22 cellular contexts compared by ENCODE assay signal in genomic region chr7:16491148-16491547, GRCh38. TPM values are rescaled to one million over a fixed set of nuclear protein-coding genes. Genes with fewer than 3 reads are reported as not detected.
DNase-seq lines count a peak whose midpoint lies in the region; ATAC-seq, FAIRE-seq and TF ChIP-seq lines count a peak whose summit lies in the region.
"Had no signal": no experiment of that assay in that cellular context is flagged by ENCODE, and none has a peak within 500 bp of the region (broad histone marks: within the 10 kb centered on the region; RNA-seq: fewer than 3 reads in every experiment).

No MANE protein-coding gene starts in this region.

- BruUV-seq in HepG2 (replicated peaks; lab: Mats Ljungman, UMichigan) = no TSS peak

- H2AFZ ChIP-seq in HepG2 (ENCODE audit: low read length) (no peak overlapping the region), smooth muscle cell (ENCODE audit: low read depth) (peak overlapping the region; percentile 61)
- H2AFZ ChIP-seq: PC-9 had no signal

- peaks cover 43% of the 10 kb centered on the region for H3K4me1 ChIP-seq in HepG2 (ENCODE audit: insufficient read depth, low read length)
- H3K4me1 ChIP-seq in right lobe of liver = no peaks in the 10 kb centered on the region
- H3K4me1 ChIP-seq in smooth muscle cell (ENCODE audit: low read depth) = peaks cover 7% of the 10 kb centered on the region
- H3K4me1 ChIP-seq: BLaER1 had no signal

- no peak overlapping the region for H3K4me3 Mint-ChIP-seq in T-helper 2 cell treated with Interferon-gamma antibody and Interleukin-4, amounts not matched to agents 5 μg/mL and 100 μg/mL, for 36 hours
- H3K4me3 Mint-ChIP-seq: CD8-positive, alpha-beta T cell had no signal

- H3K4me3 ChIP-seq in HepG2 (replicated peaks in 1 of 3; ENCODE audit: insufficient read depth in 1 of 3, low read depth in 2 of 3, low read length in 3 of 3) (no peak overlapping the region), right lobe of liver (no peak overlapping the region), bronchial epithelial cell (ENCODE audit: low read depth, low read length) (no peak overlapping the region), smooth muscle cell (no peak overlapping the region)
- H3K4me3 ChIP-seq: BLaER1, GM12878, PC-9 had no signal

- CTCF ChIA-PET in HepG2 (lab: Yijun Ruan, JAX; ENCODE audit: low intra/inter-chr PET ratio, low total read pairs) = no interaction called here

- TF ChIP-seq EP300 in HepG2 (IDR thresholded peaks at IDR 0.05; ENCODE audit: low read depth in 2 of 2, low read length in 2 of 2) (no peak), HepG2 (CRISPR knock-in tag; IDR thresholded peaks at IDR 0.05; ENCODE audit: borderline replicate concordance) (no peak)

- H3K27me3 ChIP-seq in HepG2 (ENCODE audit: control insufficient read depth in 1 of 2, insufficient read depth in 2 of 2, low read length in 2 of 2) (no peaks in the 10 kb centered on the region), right lobe of liver (no peaks in the 10 kb centered on the region), bronchial epithelial cell (ENCODE audit: control insufficient read depth, insufficient read depth, low read length) (no peaks in the 10 kb centered on the region), smooth muscle cell (ENCODE audit: low read depth) (no peaks in the 10 kb centered on the region)
- H3K27me3 ChIP-seq: BLaER1 had no signal

- TF ChIP-seq POLR2A in HepG2 (IDR thresholded peaks at IDR 0.05; ENCODE audit: insufficient read depth in 1 of 2, low read depth in 2 of 2, low read length in 2 of 2) = no peak
- TF ChIP-seq POLR2A in right lobe of liver (IDR thresholded peaks at IDR 0.05) = no peak

- H3K27ac ChIP-seq in HepG2 (ENCODE audit: extremely low read length, insufficient read depth, low read length) = no peak overlapping the region
- H3K27ac ChIP-seq in right lobe of liver = no peak overlapping the region
- no peak overlapping the region for H3K27ac ChIP-seq in smooth muscle cell (ENCODE audit: low read depth)
- H3K27ac ChIP-seq: BLaER1, PC-9 had no signal

- in situ Hi-C loops in HepG2 (cut with HindIII; ENCODE audit: extremely low pct_ligation_motif_present, low pct_unique_long_range_greater_than_20kb) = no loop called here

- H3K9me3 ChIP-seq in HepG2 (ENCODE audit: low read length) (no peaks in the 10 kb centered on the region), right lobe of liver (no peaks in the 10 kb centered on the region), smooth muscle cell (replicated peaks; ENCODE audit: low read depth) (no peaks in the 10 kb centered on the region)
- H3K9me3 ChIP-seq: BLaER1, SK-N-SH had no signal

- TF ChIP-seq CTCF in HepG2 (CRISPR knock-in tag; IDR thresholded peaks at IDR 0.05) (no peak), right lobe of liver (IDR thresholded peaks at IDR 0.05) (no peak), bronchial epithelial cell (IDR thresholded peaks at IDR 0.05; ENCODE audit: insufficient read depth, low read length, severe bottlenecking) (no peak), smooth muscle cell (IDR thresholded peaks at IDR 0.05; ENCODE audit: borderline replicate concordance, insufficient read depth, poor library complexity, severe bottlenecking) (no peak)

- FAIRE-seq in HepG2 (lab: Jason Lieb, UNC) = no peak
- FAIRE-seq in bronchial epithelial cell (lab: Jason Lieb, UNC) = no peak
- FAIRE-seq: D721Med, GM12878 had no signal

- no peak overlapping the region for H3K9ac ChIP-seq in HepG2 (ENCODE audit: insufficient read depth, low read depth, low read length)
- H3K9ac ChIP-seq in smooth muscle cell (ENCODE audit: low read depth) = no peak overlapping the region
- H3K9ac ChIP-seq: BLaER1, SK-N-SH had no signal

- no peaks in the 10 kb centered on the region for H3K27me3 Mint-ChIP-seq in T-helper 2 cell treated with Interferon-gamma antibody and Interleukin-4, amounts not matched to agents 5 μg/mL and 100 μg/mL, for 36 hours (ENCODE audit: low read depth)

- ATAC-seq in HepG2 (no peak), right lobe of liver (no peak), HG02642 (IDR thresholded peaks at IDR 0.05; ENCODE audit: poor library complexity, unreplicated experiment) (no peak)
- ATAC-seq: CD8-positive, alpha-beta T cell; GM12878 had no signal

- H3K79me2 ChIP-seq in HepG2 (ENCODE audit: insufficient read depth, low read length) = no peaks in the 10 kb centered on the region
- no peaks in the 10 kb centered on the region for H3K79me2 ChIP-seq in smooth muscle cell (ENCODE audit: low read depth)

- H3K36me3 ChIP-seq in HepG2 (replicated peaks in 1 of 2; ENCODE audit: control insufficient read depth in 1 of 2, insufficient read depth in 2 of 2, low read length in 2 of 2) (no peaks in the 10 kb centered on the region), right lobe of liver (no peaks in the 10 kb centered on the region), bronchial epithelial cell (ENCODE audit: control insufficient read depth, insufficient read depth, low read length) (no peaks in the 10 kb centered on the region), smooth muscle cell (ENCODE audit: low read depth) (no peaks in the 10 kb centered on the region)
- H3K36me3 ChIP-seq: BLaER1 had no signal

- peak; percentile 23 for DNase-seq in HepG2 (ENCODE audit: low spot score)
- DNase-seq in right lobe of liver = no peak
- peak; percentile 17 for DNase-seq in bronchial epithelial cell (ENCODE audit: low read depth)
- DNase-seq in medulla oblongata (ENCODE audit: extremely low spot score) = peak; percentile 34
- DNase-seq in smooth muscle cell (lab: John Stamatoyannopoulos, UW; ENCODE audit: unreplicated experiment) = no peak
- no peak for DNase-seq in T-helper 2 cell treated with Interferon-gamma antibody and Interleukin-4, amounts not matched to agents 5 μg/mL and 100 μg/mL, for 36 hours (ENCODE audit: low spot score)
- no peak for DNase-seq in NCI-H526 (lab: John Stamatoyannopoulos, UW)
- DNase-seq: CD8-positive, alpha-beta T cell; DMS79 treated with DMSO at 0.1 percent for 48 hours; GDM1; MM.1S; NCI-H1092 treated with DMSO at 0.1 percent for 48 hours; NCI-H1694 treated with DMSO at 0.1 percent for 48 hours; NCI-H774; SK-N-SH had no signal

- POLR2A ChIA-PET in HepG2 (lab: Yijun Ruan, JAX) = no interaction called here

- H3K4me2 ChIP-seq in HepG2 (ENCODE audit: low read depth, low read length) (no peak overlapping the region; the same call in 1 of the 2 replicates), smooth muscle cell (no peak overlapping the region)
- H3K4me2 ChIP-seq: BLaER1, PC-9, SK-N-SH had no signal

- WGBS in HepG2 (ENCODE audit: low lambda C conversion rate) = 41% methylated on average over 2 of the region's 2 CpGs
- 85% methylated on average over 2 of the region's 2 CpGs for WGBS in right lobe of liver (ENCODE audit: insufficient coverage, low coverage, low lambda C conversion rate, missing lambda C conversion rate)
- WGBS in smooth muscle cell (ENCODE audit: low lambda C conversion rate) = 72% methylated on average over 2 of the region's 2 CpGs

- H3K27ac Mint-ChIP-seq in T-helper 2 cell treated with Interferon-gamma antibody and Interleukin-4, amounts not matched to agents 5 μg/mL and 100 μg/mL, for 36 hours = no peak overlapping the region
- H3K27ac Mint-ChIP-seq: CD8-positive, alpha-beta T cell had no signal

- TF ChIP-seq RAD21 in HepG2 (CRISPR knock-in tag; IDR thresholded peaks at IDR 0.05) = no peak

- H3K36me3 Mint-ChIP-seq in T-helper 2 cell treated with Interferon-gamma antibody and Interleukin-4, amounts not matched to agents 5 μg/mL and 100 μg/mL, for 36 hours (ENCODE audit: low read depth) = no peaks in the 10 kb centered on the region
- H3K36me3 Mint-ChIP-seq: CD8-positive, alpha-beta T cell had no signal

- H3K9me3 Mint-ChIP-seq in T-helper 2 cell treated with Interferon-gamma antibody and Interleukin-4, amounts not matched to agents 5 μg/mL and 100 μg/mL, for 36 hours = no peaks in the 10 kb centered on the region
- H3K9me3 Mint-ChIP-seq: CD8-positive, alpha-beta T cell had no signal

- no peaks in the 10 kb centered on the region for H4K20me1 ChIP-seq in HepG2 (ENCODE audit: insufficient read depth, low read length)
- H4K20me1 ChIP-seq in smooth muscle cell (ENCODE audit: low read depth) = no peaks in the 10 kb centered on the region
- H4K20me1 ChIP-seq: BLaER1 had no signal

- intact Hi-C loops in HepG2 (cut with micrococcal nuclease; ENCODE audit: unreplicated experiment) (loop anchor here (5.0 kb wide), 1 partner anchor 69 kb away; the partner anchor contains the start of gene CRPPA), right lobe of liver (cut with DNase I) (no loop called here)

- no peaks in the 10 kb centered on the region for H3F3A ChIP-seq in smooth muscle cell (ENCODE audit: low read depth)

- H3K4me1 Mint-ChIP-seq in T-helper 2 cell treated with Interferon-gamma antibody and Interleukin-4, amounts not matched to agents 5 μg/mL and 100 μg/mL, for 36 hours (ENCODE audit: low read depth) = peaks cover 7% of the 10 kb centered on the region

RNA-seq across cellular contexts. Expression of gene SOSTDC1, which starts 25.6 kb away (rescaled TPM):
- not detected in 2 replicates for total RNA-seq in HepG2 (2016; rRNA removed; fragmentation: Illumina TruSeq; extraction: Trizol)
- total RNA-seq in HepG2 (2016; cell fraction: cytosol; rRNA removed; fragmentation: Illumina TruSeq; extraction: Trizol; ENCODE audit: low read depth) = not detected in 2 replicates
- total RNA-seq in HepG2 (2016; cell fraction: insoluble cytoplasmic fraction; rRNA removed; fragmentation: Illumina TruSeq; extraction: Trizol) = not detected in 2 replicates
- total RNA-seq in HepG2 (2016; cell fraction: membrane; rRNA removed; fragmentation: Illumina TruSeq; extraction: Trizol) = not detected in 2 replicates
- total RNA-seq in HepG2 (2016; cell fraction: nucleus; rRNA removed; fragmentation: Illumina TruSeq; extraction: Trizol) = not detected in 2 replicates
- polyA plus RNA-seq in HepG2 (2011; rRNA removed) = not detected in 2 replicates
- polyA plus RNA-seq in HepG2 (2011; cell fraction: cytosol; rRNA removed) = not detected in 2 replicates
- polyA plus RNA-seq in HepG2 (2011; cell fraction: nucleus; rRNA removed) = not detected in 2 replicates
- not detected in 2 replicates for polyA plus RNA-seq in HepG2 (2012)
- not detected in 2 replicates for polyA plus RNA-seq in HepG2 (2016; cell fraction: cytosol; fragmentation: Illumina TruSeq; extraction: Trizol; ENCODE audit: low read depth)
- polyA plus RNA-seq in HepG2 (2016; cell fraction: insoluble cytoplasmic fraction; fragmentation: Illumina TruSeq; extraction: Trizol; ENCODE audit: low read depth) = not detected in 2 replicates
- not detected in 2 replicates for polyA plus RNA-seq in HepG2 (2016; cell fraction: membrane; fragmentation: Illumina TruSeq; extraction: Trizol; ENCODE audit: low read depth)
- polyA plus RNA-seq in HepG2 (2016; cell fraction: nucleus; fragmentation: Illumina TruSeq; extraction: Trizol; ENCODE audit: insufficient read depth, low read depth) = not detected in 2 replicates
- not detected in 2 replicates for polyA minus RNA-seq in HepG2 (2011; rRNA and poly(A)+ RNA removed; ENCODE audit: low replicate concordance)
- polyA minus RNA-seq in HepG2 (2011; cell fraction: cytosol; rRNA and poly(A)+ RNA removed) = not detected in 2 replicates
- polyA minus RNA-seq in HepG2 (2011; cell fraction: nucleus; rRNA and poly(A)+ RNA removed) = not detected in 2 replicates
- not detected for total RNA-seq in right lobe of liver
- not detected in 2 replicates for total RNA-seq in bronchial epithelial cell
- total RNA-seq in smooth muscle cell = 0.45 and 1.9 TPM in 2 replicates
- 0.35 TPM in 1 of 2 replicates, not detected in the other for polyA plus RNA-seq in smooth muscle cell
- total RNA-seq: A172; CD8-positive, alpha-beta T cell; GM12878; PC-9 had no signal
- polyA plus RNA-seq: GM12878 had no signal

RNA-seq across cellular contexts. Expression of gene LRRC72, which starts 35.5 kb away (rescaled TPM):
- total RNA-seq in HepG2 (2016; rRNA removed; fragmentation: Illumina TruSeq; extraction: Trizol) (not detected in 2 replicates), right lobe of liver (not detected), bronchial epithelial cell (not detected in 2 replicates), smooth muscle cell (not detected in 2 replicates)
- total RNA-seq in HepG2 (2016; cell fraction: cytosol; rRNA removed; fragmentation: Illumina TruSeq; extraction: Trizol; ENCODE audit: low read depth) = not detected in 2 replicates
- total RNA-seq in HepG2 (2016; cell fraction: insoluble cytoplasmic fraction; rRNA removed; fragmentation: Illumina TruSeq; extraction: Trizol) = not detected in 2 replicates
- not detected in 2 replicates for total RNA-seq in HepG2 (2016; cell fraction: membrane; rRNA removed; fragmentation: Illumina TruSeq; extraction: Trizol)
- not detected in 2 replicates for total RNA-seq in HepG2 (2016; cell fraction: nucleus; rRNA removed; fragmentation: Illumina TruSeq; extraction: Trizol)
- polyA plus RNA-seq in HepG2 (2011; rRNA removed) (not detected in 2 replicates), smooth muscle cell (not detected in 2 replicates)
- not detected in 2 replicates for polyA plus RNA-seq in HepG2 (2011; cell fraction: cytosol; rRNA removed)
- polyA plus RNA-seq in HepG2 (2011; cell fraction: nucleus; rRNA removed) = not detected in 2 replicates
- not detected in 2 replicates for polyA plus RNA-seq in HepG2 (2012)
- polyA plus RNA-seq in HepG2 (2016; cell fraction: cytosol; fragmentation: Illumina TruSeq; extraction: Trizol; ENCODE audit: low read depth) = not detected in 2 replicates
- not detected in 2 replicates for polyA plus RNA-seq in HepG2 (2016; cell fraction: insoluble cytoplasmic fraction; fragmentation: Illumina TruSeq; extraction: Trizol; ENCODE audit: low read depth)
- not detected in 2 replicates for polyA plus RNA-seq in HepG2 (2016; cell fraction: membrane; fragmentation: Illumina TruSeq; extraction: Trizol; ENCODE audit: low read depth)
- not detected in 2 replicates for polyA plus RNA-seq in HepG2 (2016; cell fraction: nucleus; fragmentation: Illumina TruSeq; extraction: Trizol; ENCODE audit: insufficient read depth, low read depth)
- polyA minus RNA-seq in HepG2 (2011; rRNA and poly(A)+ RNA removed; ENCODE audit: low replicate concordance) = not detected in 2 replicates
- polyA minus RNA-seq in HepG2 (2011; cell fraction: cytosol; rRNA and poly(A)+ RNA removed) = not detected in 2 replicates
- polyA minus RNA-seq in HepG2 (2011; cell fraction: nucleus; rRNA and poly(A)+ RNA removed) = not detected in 2 replicates
- total RNA-seq: A172; CD8-positive, alpha-beta T cell; GM12878; NCI-H460; PC-9 had no signal
- polyA plus RNA-seq: GM12878, SK-N-SH had no signal

Comparison
In these comparisons a context has a peak if more than half of its experiments do, and no peak if none do; other contexts are left out.
1. DNase-seq: peak in HepG2 (single experiment), bronchial epithelial cell (single experiment) and medulla oblongata (single experiment); none in right lobe of liver (0 of 3), smooth muscle cell (single experiment), T-helper 2 cell treated with Interferon-gamma antibody and Interleukin-4, amounts not matched to agents 5 μg/mL and 100 μg/mL, for 36 hours (single experiment) and NCI-H526 (0 of 2).